ENCODE assay signal across 8 cellular contexts in genomic region chr3:184716652-184717607, GRCh38. TPM values are rescaled to one million over a fixed set of nuclear protein-coding genes. Genes with fewer than 3 reads are reported as not detected.
DNase-seq lines count a peak whose midpoint lies in the region; ATAC-seq and TF ChIP-seq lines count a peak whose summit lies in the region.

No MANE protein-coding gene starts in this region.

- TF ChIP-seq POLR2A in spleen (IDR thresholded peaks at IDR 0.05): no peak

- no peak for ATAC-seq in GM18498 (IDR thresholded peaks at IDR 0.05; ENCODE audit: unreplicated experiment)

- H2AFZ ChIP-seq in SK-N-SH (ENCODE audit: low read depth): no peak overlapping the region

- DNase-seq in SK-N-SH: peak; percentile 48
- peak in 42 of 51 donors; percentile 5 to 74 (median 46) for DNase-seq in hypothalamus (lab: John Stamatoyannopoulos, UW)
- DNase-seq in dedifferentiated amniotic fluid mesenchymal stem cell (ENCODE audit: extremely low spot score): no peak
- no peak for DNase-seq in activated CD4-positive, alpha-beta T cell treated with anti-CD3 and anti-CD28 coated beads, Interleukin-2, amount 50 U/mL, for 48 hours
- no peak for DNase-seq in spleen

- TF ChIP-seq CTCF in SK-N-SH (IDR thresholded peaks at IDR 0.05): no peak
- TF ChIP-seq CTCF in spleen (IDR thresholded peaks at IDR 0.05 in 8 of 11, conservative IDR thresholded peaks at IDR 0.05 in 3 of 11): no peak

- 73% methylated on average over 18 of the region's 24 CpGs for WGBS in SK-N-SH (ENCODE audit: low lambda C conversion rate)
- WGBS in spleen, 5 donors: 74 to 84% (median 77%) methylated on average over 23 to 24 of the region's 24 CpGs

- no peaks in the 10 kb centered on the region for H3K79me2 ChIP-seq in SK-N-SH (ENCODE audit: insufficient read depth)

- POLR2A ChIA-PET in SK-N-SH (lab: Yijun Ruan, JAX): no interaction called here

- peak overlapping the region; percentile 22; the same call in 1 of the 2 replicates for H3K4me2 ChIP-seq in SK-N-SH

- CTCF ChIA-PET in SK-N-SH (lab: Yijun Ruan, JAX): interaction anchor here (0.9 to 6.0 kb wide), 4 partner anchors 9 to 156 kb away, joined by 6 to 39 read pairs (median 8); partner anchors contain the start of gene EPHB3

- intact Hi-C loops in spleen (cut with DNase I; ENCODE audit: low total_unique reads): no loop called here

- TF ChIP-seq EP300 in Ishikawa (IDR thresholded peaks at IDR 0.05; ENCODE audit: borderline replicate concordance) (no peak), SK-N-SH (IDR thresholded peaks at IDR 0.05; ENCODE audit: borderline replicate concordance in 1 of 2, low read depth in 1 of 2, low read length in 1 of 2) (no peak)

- no peaks in the 10 kb centered on the region for H4K20me1 ChIP-seq in SK-N-SH (ENCODE audit: insufficient read depth)

- H3F3A ChIP-seq in SK-N-SH (replicated peaks; ENCODE audit: insufficient read depth): peaks cover 11% of the 10 kb centered on the region

- H3K27me3 ChIP-seq in SK-N-SH (ENCODE audit: insufficient read depth) (no peaks in the 10 kb centered on the region), subcutaneous abdominal adipose tissue (ENCODE audit: control insufficient read depth in 5 of 5, insufficient read depth in 4 of 5, low read length in 5 of 5) (no peaks in the 10 kb centered on the region), spleen (replicated peaks in 1 of 7) (no peaks in the 10 kb centered on the region)

- H3K4me1 ChIP-seq in SK-N-SH (ENCODE audit: control insufficient read depth in 1 of 2, insufficient read depth in 2 of 2, low read depth in 1 of 2, low read length in 1 of 2) (peaks cover 14 to 20% of the 10 kb centered on the region in 2 experiments; a peak in 3 of 4 replicates), subcutaneous abdominal adipose tissue (ENCODE audit: control insufficient read depth in 5 of 5, insufficient read depth in 5 of 5, low read length in 5 of 5) (peaks cover 2 to 27% (median 21%) of the 10 kb centered on the region in 5 donors), spleen (peaks cover 0 to 30% (median 9%) of the 10 kb centered on the region in 6 donors)

- H3K27ac ChIP-seq in SK-N-SH (ENCODE audit: low read depth in 2 of 2, low read length in 1 of 2) (peak overlapping the region; percentile 10 to 81; a peak in 3 of 4 replicates), subcutaneous abdominal adipose tissue (ENCODE audit: low read depth, low read length) (peak overlapping the region; percentile 67), spleen (peak overlapping the region in 3 of 8 donors; percentile 19 to 49 (median 37))

- no peaks in the 10 kb centered on the region for H3K9me3 ChIP-seq in SK-N-SH
- H3K9me3 ChIP-seq in subcutaneous abdominal adipose tissue (ENCODE audit: control insufficient read depth in 5 of 5, low read length in 5 of 5): no peaks in the 10 kb centered on the region
- no peaks in the 10 kb centered on the region for H3K9me3 ChIP-seq in spleen

- no peaks in the 10 kb centered on the region for H3K9me2 ChIP-seq in SK-N-SH

- H3K9ac ChIP-seq in SK-N-SH (no peak overlapping the region), subcutaneous abdominal adipose tissue (ENCODE audit: low read length in 5 of 5) (no peak overlapping the region)

- H3K36me3 ChIP-seq in SK-N-SH (replicated peaks in 1 of 2; ENCODE audit: control insufficient read depth in 1 of 2, insufficient read depth in 2 of 2, low read length in 1 of 2) (no peaks in the 10 kb centered on the region), subcutaneous abdominal adipose tissue (ENCODE audit: control insufficient read depth in 5 of 5, insufficient read depth in 5 of 5, low read length in 5 of 5) (no peaks in the 10 kb centered on the region), spleen (no peaks in the 10 kb centered on the region)

- H3K4me3 ChIP-seq in SK-N-SH (ENCODE audit: low read depth in 2 of 2, low read length in 1 of 2): no peak overlapping the region
- H3K4me3 ChIP-seq in subcutaneous abdominal adipose tissue (ENCODE audit: low read depth in 1 of 5, low read length in 5 of 5): no peak overlapping the region
- H3K4me3 ChIP-seq in spleen: no peak overlapping the region

- no peak for TF ChIP-seq RAD21 in Ishikawa (IDR thresholded peaks at IDR 0.05; ENCODE audit: low read depth)
- TF ChIP-seq RAD21 in SK-N-SH (IDR thresholded peaks at IDR 0.05; ENCODE audit: low read length): no peak

TF ChIP-seq in Ishikawa, 13 proteins besides CTCF, POLR2A, EP300 and RAD21 (continues in another document):
- TF ChIP-seq EGR1 (IDR thresholded peaks at IDR 0.05): no peak
- no peak for TF ChIP-seq TEAD4 (IDR thresholded peaks at IDR 0.05)
- TF ChIP-seq NFIC (IDR thresholded peaks at IDR 0.05): peak; percentile 55
- TF ChIP-seq CREB1 (IDR thresholded peaks at IDR 0.05; ENCODE audit: low read depth): no peak
- TF ChIP-seq ZBTB7A (IDR thresholded peaks at IDR 0.05; ENCODE audit: low read depth): peak; percentile 97
- no peak for TF ChIP-seq REST (IDR thresholded peaks at IDR 0.05; ENCODE audit: low read depth)
- TF ChIP-seq TAF1 (IDR thresholded peaks at IDR 0.05; ENCODE audit: low read depth): no peak

TF ChIP-seq in SK-N-SH, 30 proteins besides CTCF, POLR2A, EP300 and RAD21:
- TF ChIP-seq TCF12 (IDR thresholded peaks at IDR 0.05): peak; percentile 18; the same call in 1 of the 2 replicates
- no peak for TF ChIP-seq USF1 (IDR thresholded peaks at IDR 0.05; ENCODE audit: borderline replicate concordance, low read depth)
- TF ChIP-seq SIN3A (IDR thresholded peaks at IDR 0.05; ENCODE audit: borderline replicate concordance, low read depth, low read length): no peak
- no peak for TF ChIP-seq CHD2 (IDR thresholded peaks at IDR 0.05; ENCODE audit: low read length, partially characterized antibody)
- no peak for TF ChIP-seq RCOR1 (IDR thresholded peaks at IDR 0.05; ENCODE audit: low read length)
- peak; percentile 56; the same call in 1 of the 2 replicates for TF ChIP-seq FOSL2 (IDR thresholded peaks at IDR 0.05; ENCODE audit: borderline replicate concordance, low read depth)
- peak; percentile 46 for TF ChIP-seq NFIC (IDR thresholded peaks at IDR 0.05; ENCODE audit: borderline replicate concordance)

RNA-seq across cellular contexts. Expression of gene MAGEF1, which starts 5.1 kb away (rescaled TPM):
- polyA plus RNA-seq in SK-N-SH (2012; rRNA removed) (38.1 and 45.2 TPM in 2 replicates), spleen (10 to 100 TPM; 36.2 to 42.1 (median 38.1) TPM)
- 52.0 and 54.8 TPM in 2 replicates for polyA plus RNA-seq in SK-N-SH (2012; cell fraction: cytosol; rRNA removed)
- 17.9 and 18.3 TPM in 2 replicates for polyA plus RNA-seq in SK-N-SH (2012; cell fraction: nucleus; rRNA removed)
- total RNA-seq in spleen: 10 to 100 TPM; 16.5 to 22.6 (median 19.0) TPM

Comparison
In these comparisons a context has a peak if more than half of its experiments do, and no peak if none do; other contexts are left out.
1. DNase-seq: peak in SK-N-SH (single experiment) and hypothalamus (42 of 51); none in dedifferentiated amniotic fluid mesenchymal stem cell (single experiment), activated CD4-positive, alpha-beta T cell treated with anti-CD3 and anti-CD28 coated beads, Interleukin-2, amount 50 U/mL, for 48 hours (0 of 2) and spleen (single experiment).